Comparison of ENCODE assay signal across 1 cellular context in genomic region chr19:54189020-54189667, GRCh38.
TF ChIP-seq lines count a peak whose summit lies in the region.

MBOAT7 (minus strand) TSS chr19:54189580; CDS start chr19:54188508, 1,072 bp downstream.

TF ChIP-seq in IMR-90, 13 proteins besides CTCF, POLR2A, EP300 and RAD21 (continued from another document):
- TF ChIP-seq CEBPB (IDR thresholded peaks at IDR 0.05; ENCODE audit: low read depth, low read length) (no peak), RCOR1 (IDR thresholded peaks at IDR 0.05; ENCODE audit: insufficient replicate concordance, low read length) (no peak)
